ENCODE assay signal across 7 cellular contexts in the genomic region with DNA sequence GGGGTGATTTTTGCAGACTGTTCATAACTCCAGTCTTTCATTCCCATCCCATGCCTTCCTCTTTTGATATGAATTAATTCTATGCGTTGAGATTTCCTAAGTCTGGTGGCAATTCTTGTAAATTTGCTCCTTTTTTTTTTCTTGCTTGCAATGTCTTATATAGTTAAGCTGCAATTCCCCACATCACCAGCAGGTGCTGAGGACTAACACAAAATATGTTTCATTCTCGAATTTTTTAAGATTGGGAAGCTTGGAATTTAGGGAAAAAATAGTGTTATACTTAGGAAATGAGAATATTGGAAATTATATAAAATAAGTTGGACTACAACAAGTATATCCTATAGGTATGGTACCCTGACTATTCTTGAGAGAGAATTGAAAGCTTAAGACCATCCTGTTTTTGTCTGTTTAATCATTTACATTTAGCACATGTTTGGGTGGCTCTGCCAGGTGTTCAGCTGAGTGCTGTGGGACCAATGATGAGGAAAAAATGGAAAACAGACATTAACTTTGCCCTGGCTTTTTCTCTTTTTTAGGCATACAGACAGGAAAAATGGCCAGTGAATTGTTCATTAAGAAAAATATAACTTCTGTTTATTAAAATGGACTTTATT. TPM values are rescaled to one million over a fixed set of nuclear protein-coding genes. Genes with fewer than 3 reads are reported as not detected.
DNase-seq lines count a peak whose midpoint lies in the region; ATAC-seq, FAIRE-seq and TF ChIP-seq lines count a peak whose summit lies in the region.

No MANE protein-coding gene starts in this region.

- DNase-seq in astrocyte (ENCODE audit: low read depth) (peak; percentile 6), NCI-H187 (lab: John Stamatoyannopoulos, UW) (no peak)
- DNase-seq in effector CD4-positive, alpha-beta T cell: no peak

- no peak overlapping the region for H2AFZ ChIP-seq in astrocyte (ENCODE audit: low read depth, low read length)

- H3K36me3 ChIP-seq in astrocyte (ENCODE audit: insufficient read depth, low read length): no peaks in the 10 kb centered on the region

- no peak overlapping the region for H3K27ac Mint-ChIP-seq in astrocyte (ENCODE audit: unreplicated experiment)
- no peak overlapping the region for H3K27ac Mint-ChIP-seq in nephron

- H3K36me3 Mint-ChIP-seq in astrocyte (ENCODE audit: low read depth, unreplicated experiment) (no peaks in the 10 kb centered on the region), nephron (ENCODE audit: low read depth) (no peaks in the 10 kb centered on the region)

- no peaks in the 10 kb centered on the region for H3K27me3 Mint-ChIP-seq in astrocyte (ENCODE audit: low read depth, unreplicated experiment)
- peaks cover under 1% of the 10 kb centered on the region for H3K27me3 Mint-ChIP-seq in nephron (ENCODE audit: low read depth)

- FAIRE-seq in G401.6 (lab: Jason Lieb, UNC) (peak; percentile 69), astrocyte (lab: Jason Lieb, UNC) (peak; percentile 73)

- ATAC-seq in HG03159 (IDR thresholded peaks at IDR 0.05; ENCODE audit: unreplicated experiment): peak; percentile 59
- no peak for ATAC-seq in HG03460 (IDR thresholded peaks at IDR 0.05; ENCODE audit: unreplicated experiment)

- no peaks in the 10 kb centered on the region for H3K9me3 ChIP-seq in astrocyte (ENCODE audit: insufficient read depth, low read depth, low read length)

- no peaks in the 10 kb centered on the region for H3K27me3 ChIP-seq in astrocyte (ENCODE audit: insufficient read depth, low read length)

- H3K9ac ChIP-seq in astrocyte (ENCODE audit: low read length): no peak overlapping the region

- no peaks in the 10 kb centered on the region for H3K4me1 ChIP-seq in astrocyte (ENCODE audit: insufficient read depth, low read length)

- TF ChIP-seq CTCF in astrocyte (IDR thresholded peaks at IDR 0.05; ENCODE audit: insufficient read depth, low read depth, low read length) (peak; percentile 43), nephron (IDR thresholded peaks at IDR 0.05; ENCODE audit: unreplicated experiment in 3 of 3) (peak; percentile 42 to 56 (median 49))

- H3K27ac ChIP-seq in astrocyte (ENCODE audit: low read depth, low read length): no peak overlapping the region

- no peak overlapping the region for H3K4me2 ChIP-seq in astrocyte (ENCODE audit: low read length)

- H3K4me3 Mint-ChIP-seq in astrocyte (ENCODE audit: unreplicated experiment) (no peak overlapping the region), nephron (no peak overlapping the region)

- no peaks in the 10 kb centered on the region for H3K9me3 Mint-ChIP-seq in astrocyte (ENCODE audit: unreplicated experiment)
- H3K9me3 Mint-ChIP-seq in nephron: no peaks in the 10 kb centered on the region

- H3K4me1 Mint-ChIP-seq in astrocyte (ENCODE audit: low read depth, unreplicated experiment) (peaks cover 2% of the 10 kb centered on the region), nephron (no peaks in the 10 kb centered on the region)

- no peak overlapping the region for H3K4me3 ChIP-seq in astrocyte (ENCODE audit: insufficient read depth, low read depth, low read length)

- H4K20me1 ChIP-seq in astrocyte (ENCODE audit: insufficient read depth, low read length): no peaks in the 10 kb centered on the region

- H3K79me2 ChIP-seq in astrocyte (ENCODE audit: insufficient read depth, low read length): no peaks in the 10 kb centered on the region

RNA-seq across cellular contexts. Expression of gene AFF2, which starts 30.2 kb away (rescaled TPM):
- total RNA-seq in astrocyte: 8.3 and 8.9 TPM in 2 replicates
